In the genomic region with DNA sequence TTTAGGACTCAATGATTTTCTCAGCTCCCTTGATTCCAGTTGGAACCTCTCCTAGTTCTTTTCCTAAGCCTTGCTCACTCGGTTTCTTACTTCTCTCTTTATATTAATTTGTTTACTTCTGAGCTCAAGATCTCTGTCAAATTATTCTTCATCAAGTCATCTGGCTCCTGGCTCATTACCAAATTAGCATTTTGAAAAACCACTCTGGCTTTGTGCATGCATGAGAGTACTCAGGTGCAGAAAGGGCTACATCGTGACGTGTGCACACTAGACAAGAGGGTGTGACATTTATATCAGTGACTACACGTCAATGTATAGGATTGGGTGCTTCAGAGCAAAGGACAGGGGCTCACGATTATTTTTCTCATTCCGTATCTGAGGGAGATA, we compare ENCODE assay signal across 30 cellular contexts.
"Had no signal": no experiment of that assay in that cellular context is flagged by ENCODE, and none has a peak within 500 bp of the region (broad histone marks: within the 10 kb centered on the region; RNA-seq: fewer than 3 reads in every experiment).

No MANE protein-coding gene starts in this region.

- H3K27ac ChIP-seq: ascending aorta, breast epithelium, cardiac muscle cell, colonic mucosa, epithelial cell of prostate, heart left ventricle had no signal

- ATAC-seq: activated CD4-positive, alpha-beta T cell treated with anti-CD3 and anti-CD28 coated beads for 36 hours; activated CD8-positive, alpha-beta memory T cell treated with anti-CD3 and anti-CD28 coated beads, Interleukin-2, amount 10 ng/mL, durations not matched to agents 7 days and 5 days; activated CD8-positive, alpha-beta T cell treated with anti-CD3 and anti-CD28 coated beads, Interleukin-2, amount 10 ng/mL, durations not matched to agents 7 days and 5 days; activated naive CD4-positive, alpha-beta T cell treated with anti-CD3 and anti-CD28 coated beads, Interleukin-2, amount 50 U/mL, for 72 hours; activated T-cell treated with anti-CD3 and anti-CD28 coated beads, Interleukin-2, amount 50 U/mL, for 72 hours; heart left ventricle had no signal

- H3K36me3 ChIP-seq: ascending aorta, breast epithelium, cardiac muscle cell, colonic mucosa, heart left ventricle had no signal

- H3K4me1 ChIP-seq: ascending aorta, breast epithelium, colonic mucosa, heart left ventricle had no signal

- H3K27me3 ChIP-seq: ascending aorta, breast epithelium, cardiac muscle cell, colonic mucosa, heart left ventricle had no signal

- DNase-seq: activated CD4-positive, alpha-beta memory T cell treated with anti-CD3 and anti-CD28 coated beads for 36 hours; activated CD4-positive, alpha-beta T cell treated with anti-CD3 and anti-CD28 coated beads for 36 hours; activated CD4-positive, alpha-beta T cell treated with anti-CD3 and anti-CD28 coated beads, Interleukin-2, amount 10 ng/mL, durations not matched to agents 24 days and 14 days; activated CD4-positive, CD25-positive, alpha-beta regulatory T cell; activated CD4-positive, CD25-positive, alpha-beta regulatory T cell treated with anti-CD3 and anti-CD28 coated beads, Interleukin-2, amount 50 U/mL, for 72 hours; activated CD8-positive, alpha-beta memory T cell treated with anti-CD3 and anti-CD28 coated beads, Interleukin-2, amount 10 ng/mL, durations not matched to agents 7 days and 5 days; activated CD8-positive, alpha-beta memory T cell treated with anti-CD3 and anti-CD28 coated beads, Interleukin-2, amount 50 U/mL, for 4 hours; activated CD8-positive, alpha-beta T cell treated with anti-CD3 and anti-CD28 coated beads, Interleukin-2, amount 10 ng/mL, durations not matched to agents 7 days and 5 days; activated gamma-delta T cell; activated naive CD4-positive, alpha-beta T cell; activated naive CD4-positive, alpha-beta T cell treated with anti-CD3 and anti-CD28 coated beads, Interleukin-2, amount 10 ng/mL, durations not matched to agents 7 days and 5 days; activated naive CD8-positive, alpha-beta T cell treated with anti-CD3 and anti-CD28 coated beads, Interleukin-2, amount 10 ng/mL, durations not matched to agents 7 days and 5 days; activated T-cell treated with anti-CD3 and anti-CD28 coated beads, Interleukin-2, amount 50 U/mL, for 1 hour; activated T-cell treated with anti-CD3 and anti-CD28 coated beads, Interleukin-2, amount 50 U/mL, for 72 hours; central memory CD4-positive, alpha-beta T cell; cerebellar nuclear complex; colonic mucosa; effector CD8-positive, alpha-beta T cell; foreskin fibroblast; glutamatergic neuron; heart left ventricle; T-helper 2 cell had no signal

- H3K9me3 ChIP-seq: ascending aorta, colonic mucosa, heart left ventricle had no signal

- FAIRE-seq: endometrium, endothelial cell of umbilical vein, frontal cortex had no signal

- H3K4me3 ChIP-seq: ascending aorta, breast epithelium, cardiac muscle cell, colonic mucosa, heart left ventricle had no signal
